12 cellular contexts compared by ENCODE assay signal in genomic region chr12:11830298-11830937, GRCh38.
DNase-seq lines count a peak whose midpoint lies in the region; ATAC-seq and TF ChIP-seq lines count a peak whose summit lies in the region.
"Had no signal": no experiment of that assay in that cellular context is flagged by ENCODE, and none has a peak within 500 bp of the region (broad histone marks: within the 10 kb centered on the region; RNA-seq: fewer than 3 reads in every experiment).

No MANE protein-coding gene starts in this region.

- H3K4me2 ChIP-seq in hepatocyte, result peak overlapping the region; percentile 12

- no peaks in the 10 kb centered on the region for H3K9me3 ChIP-seq in HEK293 (ENCODE audit: control insufficient read depth, insufficient read depth, low read depth, low read length)
- no peaks in the 10 kb centered on the region for H3K9me3 ChIP-seq in hepatocyte (ENCODE audit: low read depth)
- no peaks in the 10 kb centered on the region for H3K9me3 ChIP-seq in testis
- H3K9me3 ChIP-seq: pancreas had no signal

- no peak overlapping the region for H3K27ac Mint-ChIP-seq in activated T-helper 17 cell treated with anti-CD3 and anti-CD28 coated beads, Interleukin-2, amount 50 U/mL, for 72 hours

- 72% methylated on average over 5 of the region's 5 CpGs for WGBS in hepatocyte (ENCODE audit: low lambda C conversion rate, missing lambda C conversion rate)
- WGBS in testis, 2 donors, result 40 to 67% methylated on average over 5 of the region's 5 CpGs

- no peaks in the 10 kb centered on the region for H3K4me1 ChIP-seq in HEK293 (ENCODE audit: control insufficient read depth, insufficient read depth, low read length)
- H3K4me1 ChIP-seq in hepatocyte (ENCODE audit: insufficient read depth), result peaks cover 26% of the 10 kb centered on the region
- H3K4me1 ChIP-seq in testis, result peaks cover 75% of the 10 kb centered on the region

- CTCF ChIA-PET in HEK293 (lab: Yijun Ruan, JAX), result no interaction called here

- DNase-seq in hepatocyte (ENCODE audit: low spot score), result no peak
- DNase-seq in testis, result no peak
- no peak for DNase-seq in NCI-H2107 treated with DMSO at 0.1 percent for 48 hours (lab: John Stamatoyannopoulos, UW; ENCODE audit: unreplicated experiment)
- no peak for DNase-seq in HCEC 1CT
- no peak for DNase-seq in NCI-H1105 (lab: John Stamatoyannopoulos, UW)
- DNase-seq: activated CD4-positive, alpha-beta T cell treated with anti-CD3 and anti-CD28 coated beads for 1 hour; Calu3; NCI-H1105 treated with DMSO at 0.1 percent for 48 hours; pancreas had no signal

- H3K27me3 ChIP-seq in hepatocyte (no peaks in the 10 kb centered on the region), testis (no peaks in the 10 kb centered on the region)
- H3K27me3 ChIP-seq: pancreas had no signal

- ATAC-seq in activated T-helper 17 cell treated with anti-CD3 and anti-CD28 coated beads, Interleukin-2, amount 50 U/mL, for 72 hours (replicated peaks), result peak; percentile 46
- ATAC-seq in GM21526 (IDR thresholded peaks at IDR 0.05; ENCODE audit: low FRiP score, unreplicated experiment), result no peak

- TF ChIP-seq CTCF in HEK293 (tag by site-specific recombination; IDR thresholded peaks at IDR 0.05), result no peak
- no peak for TF ChIP-seq CTCF in hepatocyte (IDR thresholded peaks at IDR 0.05; ENCODE audit: poor library complexity)
- no peak for TF ChIP-seq CTCF in testis (IDR thresholded peaks at IDR 0.05)

- intact Hi-C loops in testis (cut with DNase I; ENCODE audit: low total_unique reads), result no loop called here

- H3K36me3 Mint-ChIP-seq in activated T-helper 17 cell treated with anti-CD3 and anti-CD28 coated beads, Interleukin-2, amount 50 U/mL, for 72 hours (ENCODE audit: low read depth), result peaks cover 18% of the 10 kb centered on the region

- peaks cover 28% of the 10 kb centered on the region for H3K4me1 Mint-ChIP-seq in activated T-helper 17 cell treated with anti-CD3 and anti-CD28 coated beads, Interleukin-2, amount 50 U/mL, for 72 hours

- no peaks in the 10 kb centered on the region for H4K20me1 ChIP-seq in hepatocyte (ENCODE audit: insufficient read depth, poor library complexity, severe bottlenecking)

- H3K79me2 ChIP-seq in hepatocyte, result peaks cover 2% of the 10 kb centered on the region

- H3K4me3 Mint-ChIP-seq in activated T-helper 17 cell treated with anti-CD3 and anti-CD28 coated beads, Interleukin-2, amount 50 U/mL, for 72 hours, result no peak overlapping the region

- H3K4me3 ChIP-seq in HEK293 (ENCODE audit: low read depth, low read length) (no peak overlapping the region), hepatocyte (no peak overlapping the region), testis (no peak overlapping the region)
- H3K4me3 ChIP-seq: pancreas had no signal

- POLR2A ChIA-PET in HEK293 (lab: Yijun Ruan, JAX), result no interaction called here

- no peaks in the 10 kb centered on the region for H3K36me3 ChIP-seq in HEK293 (ENCODE audit: control insufficient read depth in 2 of 2, insufficient read depth in 1 of 2, low read length in 2 of 2)
- H3K36me3 ChIP-seq in hepatocyte (replicated peaks; ENCODE audit: insufficient read depth, low read depth), result no peaks in the 10 kb centered on the region
- no peaks in the 10 kb centered on the region for H3K36me3 ChIP-seq in testis (ENCODE audit: low read depth, missing control alignments)
- H3K36me3 ChIP-seq: pancreas had no signal

- no peak for TF ChIP-seq POLR2A in testis (IDR thresholded peaks at IDR 0.05)

- no peak overlapping the region for H3K27ac ChIP-seq in HEK293 (ENCODE audit: extremely low read depth, low read depth, low read length)
- H3K27ac ChIP-seq in hepatocyte, result peak overlapping the region; percentile 12
- peak overlapping the region; percentile 46 to 78 for H3K27ac ChIP-seq in testis
- H3K27ac ChIP-seq: pancreas had no signal

- no peaks in the 10 kb centered on the region for H3K27me3 Mint-ChIP-seq in activated T-helper 17 cell treated with anti-CD3 and anti-CD28 coated beads, Interleukin-2, amount 50 U/mL, for 72 hours

- H2AFZ ChIP-seq in hepatocyte, result no peak overlapping the region

- no peaks in the 10 kb centered on the region for H3K9me2 ChIP-seq in hepatocyte (replicated peaks; ENCODE audit: insufficient read depth)

- H3K9me3 Mint-ChIP-seq in activated T-helper 17 cell treated with anti-CD3 and anti-CD28 coated beads, Interleukin-2, amount 50 U/mL, for 72 hours, result no peaks in the 10 kb centered on the region

TF ChIP-seq in HEK293, 187 proteins besides CTCF, POLR2A, EP300 and RAD21:
- TF ChIP-seq ZBTB48 (tag by site-specific recombination; IDR thresholded peaks at IDR 0.05), result 0 out of 2 replicates have a peak, but pooled peaks have one; percentile 26
- TF ChIP-seq MEIS1 (CRISPR knock-in tag; IDR thresholded peaks at IDR 0.05; ENCODE audit: borderline replicate concordance), result no peak
- no peak for TF ChIP-seq FEZF1 (tag by site-specific recombination; IDR thresholded peaks at IDR 0.05)
TF ChIP-seq in HEK293: peak in this region for 1.
